ENCODE assay signal across 10 cellular contexts in genomic region chr6:110255356-110255755, GRCh38.
DNase-seq lines count a peak whose midpoint lies in the region; ATAC-seq, FAIRE-seq and TF ChIP-seq lines count a peak whose summit lies in the region.
"Had no signal": no experiment of that assay in that cellular context is flagged by ENCODE, and none has a peak within 500 bp of the region (broad histone marks: within the 10 kb centered on the region; RNA-seq: fewer than 3 reads in every experiment).

No MANE protein-coding gene starts in this region.

- TF ChIP-seq EP300 in A549 (IDR thresholded peaks at IDR 0.05), result no peak

- 0% methylated on average over 5 of the region's 5 CpGs for WGBS in A549 (ENCODE audit: missing lambda C conversion rate)

- POLR2A ChIA-PET in A549 (lab: Yijun Ruan, JAX), result no interaction called here
- POLR2A ChIA-PET in HEK293T (lab: Yijun Ruan, JAX), result no interaction called here

- no peaks in the 10 kb centered on the region for H3K4me1 ChIP-seq in A549
- H3K4me1 ChIP-seq: colonic mucosa had no signal

- no peak overlapping the region for H3K4me2 ChIP-seq in A549

- no peak for TF ChIP-seq CTCF in A549 (IDR thresholded peaks at IDR 0.05)

- no peak overlapping the region for H3K27ac ChIP-seq in A549
- H3K27ac ChIP-seq: colonic mucosa had no signal

- CTCF ChIA-PET in A549 (lab: Yijun Ruan, JAX), result no interaction called here
- CTCF ChIA-PET in HEK293T (lab: Yijun Ruan, JAX), result no interaction called here

- TF ChIP-seq POLR2A in A549 (IDR thresholded peaks at IDR 0.05; ENCODE audit: low read length), result no peak

- H3K9me3 ChIP-seq in A549, result no peaks in the 10 kb centered on the region
- H3K9me3 ChIP-seq: colonic mucosa had no signal

- ATAC-seq in A549 (peak; percentile 34 to 51; a peak in 2 of 6 replicates), GM19395 (IDR thresholded peaks at IDR 0.05; ENCODE audit: unreplicated experiment) (no peak)

- no peak for FAIRE-seq in A549 (lab: Jason Lieb, UNC)

- H3K4me3 ChIP-seq in A549, result no peak overlapping the region
- H3K4me3 ChIP-seq: colonic mucosa had no signal

- DNase-seq in A549 (ENCODE audit: low read depth in 1 of 2, low spot score in 1 of 2) (peak; percentile 1 to 7), HEK293T (ENCODE audit: extremely low spot score) (peak; percentile 52), UCSD-AML1 (lab: John Stamatoyannopoulos, UW; ENCODE audit: unreplicated experiment) (peak; percentile 48), foreskin melanocyte (peak; percentile 10), CD1c-positive myeloid dendritic cell (ENCODE audit: extremely low spot score) (no peak), anterior cingulate cortex (lab: John Stamatoyannopoulos, UW) (no peak), NCI-H146 (lab: John Stamatoyannopoulos, UW) (no peak)
- DNase-seq: colonic mucosa, COR-L47 had no signal

- no peak for TF ChIP-seq RAD21 in A549 (conservative IDR thresholded peaks at IDR 0.05 in 1 of 2, IDR thresholded peaks at IDR 0.05 in 1 of 2)

TF ChIP-seq in A549, 52 proteins besides CTCF, POLR2A, EP300 and RAD21:
- TF ChIP-seq REST (IDR thresholded peaks at IDR 0.05) (peak; percentile 92), EHF (CRISPR knock-in tag; IDR thresholded peaks at IDR 0.05) (no peak), EHMT2 (IDR thresholded peaks at IDR 0.05; ENCODE audit: low read depth) (peak; percentile 50; the same call in 1 of the 2 replicates), BHLHE40 (IDR thresholded peaks at IDR 0.05; ENCODE audit: low read depth, low read length) (no peak)
TF ChIP-seq in A549: peak in this region for 2.

TF ChIP-seq in HEK293T, 16 proteins besides CTCF, POLR2A, EP300 and RAD21:
- TF ChIP-seq BHLHE40 (IDR thresholded peaks at IDR 0.05; ENCODE audit: borderline replicate concordance) (no peak), LEF1 (IDR thresholded peaks at IDR 0.05; ENCODE audit: borderline replicate concordance) (no peak), SUZ12 (IDR thresholded peaks at IDR 0.05) (no peak), TARDBP (IDR thresholded peaks at IDR 0.05) (no peak), FOXK2 (IDR thresholded peaks at IDR 0.05) (no peak), ZNF384 (IDR thresholded peaks at IDR 0.05) (no peak), SP1 (IDR thresholded peaks at IDR 0.05) (no peak), HDGF (IDR thresholded peaks at IDR 0.05; ENCODE audit: borderline replicate concordance) (no peak), PKNOX1 (IDR thresholded peaks at IDR 0.05) (no peak), FOXM1 (IDR thresholded peaks at IDR 0.05; ENCODE audit: borderline replicate concordance) (no peak), NFRKB (IDR thresholded peaks at IDR 0.05) (no peak), ARNT (IDR thresholded peaks at IDR 0.05) (no peak)

Comparison
In these comparisons a context has a peak if more than half of its experiments do, and no peak if none do; other contexts are left out.
1. DNase-seq: peak in A549 (2 of 2), HEK293T (single experiment), UCSD-AML1 (single experiment) and foreskin melanocyte (single experiment); none in CD1c-positive myeloid dendritic cell (single experiment), anterior cingulate cortex (0 of 58) and NCI-H146 (single experiment).